In genomic region chr9:135369401-135369800, GRCh38 we compare ENCODE assay signal across 15 cellular contexts.
"Had no signal": no experiment of that assay in that cellular context is flagged by ENCODE, and none has a peak within 500 bp of the region (broad histone marks: within the 10 kb centered on the region; RNA-seq: fewer than 3 reads in every experiment).

No MANE protein-coding gene starts in this region.

- DNase-seq: activated CD4-positive, alpha-beta T cell treated with anti-CD3 and anti-CD28 coated beads, Interleukin-2, amount 50 U/mL, for 1 hour; activated CD4-positive, CD25-positive, alpha-beta regulatory T cell; activated CD8-positive, alpha-beta memory T cell treated with anti-CD3 and anti-CD28 coated beads for 24 hours; activated naive CD4-positive, alpha-beta T cell; activated naive CD8-positive, alpha-beta T cell treated with anti-CD3 and anti-CD28 coated beads, Interleukin-2, amount 10 ng/mL, durations not matched to agents 7 days and 5 days; effector memory CD4-positive, alpha-beta T cell; gastrocnemius medialis; heart left ventricle; naive thymus-derived CD4-positive, alpha-beta T cell; retina; stimulated activated CD4-positive, alpha-beta T cell treated with anti-CD3 and anti-CD28 coated beads, Interleukin-4, amount 100 ng/mL, for 1 hour; stimulated activated naive CD4-positive, alpha-beta T cell treated with Interleukin-2 at 50 U/mL for 16 hours; substantia nigra had no signal

- H3K4me3 ChIP-seq: breast epithelium, gastrocnemius medialis, heart left ventricle, tibial nerve had no signal

- H3K36me3 ChIP-seq: breast epithelium, gastrocnemius medialis, heart left ventricle, tibial nerve had no signal

- H3K9me3 ChIP-seq: breast epithelium, gastrocnemius medialis, heart left ventricle, tibial nerve had no signal

- ATAC-seq: gastrocnemius medialis; heart left ventricle; naive thymus-derived CD4-positive, alpha-beta T cell had no signal

- H3K4me1 ChIP-seq: breast epithelium, gastrocnemius medialis, heart left ventricle, tibial nerve had no signal

- H3K27ac ChIP-seq: breast epithelium, gastrocnemius medialis, heart left ventricle, tibial nerve had no signal
